29 cellular contexts compared by ENCODE assay signal in genomic region chr2:158131483-158131912, GRCh38. TPM values are rescaled to one million over a fixed set of nuclear protein-coding genes. Genes with fewer than 3 reads are reported as not detected.
DNase-seq lines count a peak whose midpoint lies in the region; ATAC-seq lines count a peak whose summit lies in the region.
"Had no signal": no experiment of that assay in that cellular context is flagged by ENCODE, and none has a peak within 500 bp of the region (broad histone marks: within the 10 kb centered on the region; RNA-seq: fewer than 3 reads in every experiment).

No MANE protein-coding gene starts in this region.

- H2BK12ac ChIP-seq in trophoblast cell (ENCODE audit: low read length): no peak overlapping the region

- no peaks in the 10 kb centered on the region for H3K36me3 ChIP-seq in trophoblast cell (ENCODE audit: control insufficient read depth in 1 of 2, insufficient read depth in 2 of 2, low read length in 2 of 2)
- no peaks in the 10 kb centered on the region for H3K36me3 ChIP-seq in CD4-positive, alpha-beta memory T cell (ENCODE audit: insufficient read depth, low read length)
- H3K36me3 ChIP-seq: BLaER1, breast epithelium, MG63, SJSA1 had no signal

- peak overlapping the region; percentile 41 for H3K23ac ChIP-seq in trophoblast cell (ENCODE audit: low read length)

- no peak overlapping the region for H4K12ac ChIP-seq in trophoblast cell (ENCODE audit: low read depth, low read length)

- no peak overlapping the region for H3K18ac ChIP-seq in trophoblast cell (ENCODE audit: low read length)

- H2AK5ac ChIP-seq in trophoblast cell (ENCODE audit: low read length): no peak overlapping the region

- peaks cover 0 to 6% of the 10 kb centered on the region in 2 donors for H3K27me3 Mint-ChIP-seq in CD4-positive, alpha-beta memory T cell
- H3K27me3 Mint-ChIP-seq: type B pancreatic cell had no signal

- no peaks in the 10 kb centered on the region for H3K4me1 Mint-ChIP-seq in CD4-positive, alpha-beta memory T cell

- no peak overlapping the region for H3K4me2 ChIP-seq in trophoblast cell (ENCODE audit: low read length)
- H3K4me2 ChIP-seq: BLaER1, smooth muscle cell had no signal

- H4K8ac ChIP-seq in trophoblast cell (ENCODE audit: low read depth, low read length): no peak overlapping the region

- POLR2A ChIA-PET in CD4-positive, alpha-beta memory T cell (lab: Charles Lee; ENCODE audit: partially characterized antibody): no interaction called here

- CTCF ChIA-PET in CD4-positive, alpha-beta memory T cell (lab: Charles Lee; ENCODE audit: partially characterized antibody): no interaction called here

- no peaks in the 10 kb centered on the region for H3K9me3 ChIP-seq in trophoblast cell (ENCODE audit: insufficient read depth, low read depth, low read length)
- no peaks in the 10 kb centered on the region for H3K9me3 ChIP-seq in CD4-positive, alpha-beta memory T cell (ENCODE audit: control insufficient read depth in 1 of 2, low read length in 2 of 2)
- H3K9me3 ChIP-seq: BLaER1, breast epithelium, MG63, SJSA1 had no signal

- H3K4me3 ChIP-seq in trophoblast cell (ENCODE audit: low read depth, low read length): no peak overlapping the region
- no peak overlapping the region for H3K4me3 ChIP-seq in CD4-positive, alpha-beta memory T cell (ENCODE audit: low read length in 2 of 2)
- H3K4me3 ChIP-seq: BLaER1, breast epithelium, MG63, SJSA1, smooth muscle cell had no signal

- DNase-seq in D341Med (ENCODE audit: low spot score) (peak; percentile 61), NCI-H82 treated with DMSO at 0.1 percent for 48 hours (lab: John Stamatoyannopoulos, UW; ENCODE audit: unreplicated experiment) (peak; percentile 77), kidney tubule cell (ENCODE audit: low spot score) (peak; percentile 11), trophoblast cell (no peak)
- no peak for DNase-seq in activated CD4-positive, alpha-beta T cell treated with anti-CD3 and anti-CD28 coated beads for 1 hour
- no peak for DNase-seq in CD4-positive, alpha-beta memory T cell
- DNase-seq in stimulated activated CD4-positive, alpha-beta T cell treated with anti-CD3 and anti-CD28 coated beads, Interleukin-2, amount 100 ng/mL, for 24 hours: no peak
- DNase-seq: activated naive CD4-positive, alpha-beta T cell treated with Interleukin-2 at 50 U/mL for 16 hours; effector memory CD4-positive, alpha-beta T cell; H7; KBM-7; left cardiac atrium; mesendoderm; MG63; naive thymus-derived CD4-positive, alpha-beta T cell; NCI-H1105 treated with DMSO at 0.1 percent for 48 hours; NCI-H2029; RPMI8226; stimulated activated CD4-positive, alpha-beta T cell treated with anti-CD3 and anti-CD28 coated beads, Interleukin-1b, Interleukin-23, amount 100 ng/mL, for 48 hours had no signal

- no peaks in the 10 kb centered on the region for H3K4me1 ChIP-seq in trophoblast cell (ENCODE audit: control insufficient read depth in 1 of 2, insufficient read depth in 2 of 2, low read length in 2 of 2)
- no peaks in the 10 kb centered on the region for H3K4me1 ChIP-seq in CD4-positive, alpha-beta memory T cell (ENCODE audit: insufficient read depth, low read length)
- H3K4me1 ChIP-seq: BLaER1, breast epithelium had no signal

- no peaks in the 10 kb centered on the region for H3K27me3 ChIP-seq in trophoblast cell (ENCODE audit: insufficient read depth, low read length)
- no peaks in the 10 kb centered on the region for H3K27me3 ChIP-seq in CD4-positive, alpha-beta memory T cell (ENCODE audit: insufficient read depth, low read length)
- H3K27me3 ChIP-seq: BLaER1, breast epithelium, MG63, SJSA1 had no signal

- peaks cover 0 to under 1% (median 0%) of the 10 kb centered on the region in 8 donors for H3K9me3 Mint-ChIP-seq in CD4-positive, alpha-beta memory T cell
- H3K9me3 Mint-ChIP-seq: WTC11 had no signal

- H2BK5ac ChIP-seq in trophoblast cell (ENCODE audit: low read depth, low read length, poor library complexity): no peak overlapping the region

- H3K9ac ChIP-seq in trophoblast cell (ENCODE audit: low read length): no peak overlapping the region
- H3K9ac ChIP-seq: BLaER1 had no signal

- no CpG with 5 or more reads among the region's 1 CpG for WGBS in trophoblast cell (ENCODE audit: extremely low coverage, insufficient coverage, insufficient read length)

- H2AFZ ChIP-seq in trophoblast cell (ENCODE audit: insufficient read depth, low read length, poor library complexity): no peak overlapping the region

- no peak overlapping the region for H3K4me3 Mint-ChIP-seq in CD4-positive, alpha-beta memory T cell
- H3K4me3 Mint-ChIP-seq: naive thymus-derived CD4-positive, alpha-beta T cell; type B pancreatic cell; WTC11 had no signal

- no peaks in the 10 kb centered on the region for H3K79me2 ChIP-seq in trophoblast cell (ENCODE audit: control insufficient read depth, insufficient read depth, low read length, poor library complexity)

- H3K79me1 ChIP-seq in trophoblast cell (ENCODE audit: low read length): no peaks in the 10 kb centered on the region

- no peak overlapping the region for H3K4ac ChIP-seq in trophoblast cell (ENCODE audit: low read depth, low read length)

- H3K14ac ChIP-seq in trophoblast cell (ENCODE audit: low read length): no peak overlapping the region

- H3K27ac ChIP-seq in trophoblast cell (ENCODE audit: low read depth, low read length): no peak overlapping the region
- no peak overlapping the region for H3K27ac ChIP-seq in CD4-positive, alpha-beta memory T cell (ENCODE audit: low read depth, low read length)
- H3K27ac ChIP-seq: BLaER1, breast epithelium, SJSA1 had no signal

- intact Hi-C loops in CD4-positive, alpha-beta memory T cell (cut with micrococcal nuclease): no loop called here

- H2BK120ac ChIP-seq in trophoblast cell (ENCODE audit: insufficient read depth, low read length, poor library complexity): no peak overlapping the region

- no peaks in the 10 kb centered on the region for H3K36me3 Mint-ChIP-seq in CD4-positive, alpha-beta memory T cell
- H3K36me3 Mint-ChIP-seq: naive thymus-derived CD4-positive, alpha-beta T cell; type B pancreatic cell; WTC11 had no signal

- ATAC-seq in HG03565 (IDR thresholded peaks at IDR 0.05; ENCODE audit: unreplicated experiment): no peak
- ATAC-seq: left cardiac atrium; naive thymus-derived CD4-positive, alpha-beta T cell; WTC11 had no signal

- no peak overlapping the region for H3K27ac Mint-ChIP-seq in CD4-positive, alpha-beta memory T cell
- H3K27ac Mint-ChIP-seq: naive thymus-derived CD4-positive, alpha-beta T cell; type B pancreatic cell; WTC11 had no signal

- no peak overlapping the region for H4K91ac ChIP-seq in trophoblast cell (ENCODE audit: low read depth, low read length)

RNA-seq across cellular contexts. Expression of gene UPP2, which starts 29.8 kb away (rescaled TPM):
- polyA plus RNA-seq in trophoblast cell (2013): not detected in 2 replicates
- not detected for total RNA-seq in CD4-positive, alpha-beta memory T cell
- polyA plus RNA-seq in CD4-positive, alpha-beta memory T cell: not detected
- total RNA-seq: fibroblast of villous mesenchyme; H7; left cardiac atrium; naive thymus-derived CD4-positive, alpha-beta T cell; osteoblast; SJSA1; smooth muscle cell; WTC11 had no signal
- polyA plus RNA-seq: esophagus; naive thymus-derived CD4-positive, alpha-beta T cell; smooth muscle cell had no signal

Comparison
In these comparisons a context has a peak if more than half of its experiments do, and no peak if none do; other contexts are left out.
1. DNase-seq: peak in D341Med (single experiment), NCI-H82 treated with DMSO at 0.1 percent for 48 hours (single experiment) and kidney tubule cell (single experiment); none in trophoblast cell (0 of 2), activated CD4-positive, alpha-beta T cell treated with anti-CD3 and anti-CD28 coated beads for 1 hour (single experiment), CD4-positive, alpha-beta memory T cell (0 of 5) and stimulated activated CD4-positive, alpha-beta T cell treated with anti-CD3 and anti-CD28 coated beads, Interleukin-2, amount 100 ng/mL, for 24 hours (0 of 2).